1 cellular context compared by ENCODE assay signal in the genomic region with DNA sequence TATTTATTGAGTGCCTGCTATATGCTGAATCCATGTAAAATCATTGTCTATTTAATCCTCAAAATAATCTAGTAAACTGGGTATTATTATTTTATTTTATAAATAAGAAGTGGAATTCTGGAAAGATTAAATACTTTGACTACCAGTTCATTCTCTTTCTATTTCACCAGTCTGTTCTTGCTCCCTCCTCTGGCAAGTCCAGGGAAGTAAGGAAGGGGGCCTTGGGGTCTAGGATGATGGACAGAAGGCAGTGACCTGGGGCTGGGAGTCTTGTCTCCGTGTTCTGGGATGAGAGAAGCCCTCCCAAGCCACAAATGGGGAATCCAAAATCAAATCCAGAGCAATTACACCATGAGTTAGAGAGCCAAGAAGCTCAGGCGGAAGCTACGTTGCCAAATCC.
TF ChIP-seq lines count a peak whose summit lies in the region.

No MANE protein-coding gene starts in this region.

TF ChIP-seq in WTC11, 78 proteins besides CTCF, POLR2A, EP300 and RAD21:
- TF ChIP-seq, protein P1, sequence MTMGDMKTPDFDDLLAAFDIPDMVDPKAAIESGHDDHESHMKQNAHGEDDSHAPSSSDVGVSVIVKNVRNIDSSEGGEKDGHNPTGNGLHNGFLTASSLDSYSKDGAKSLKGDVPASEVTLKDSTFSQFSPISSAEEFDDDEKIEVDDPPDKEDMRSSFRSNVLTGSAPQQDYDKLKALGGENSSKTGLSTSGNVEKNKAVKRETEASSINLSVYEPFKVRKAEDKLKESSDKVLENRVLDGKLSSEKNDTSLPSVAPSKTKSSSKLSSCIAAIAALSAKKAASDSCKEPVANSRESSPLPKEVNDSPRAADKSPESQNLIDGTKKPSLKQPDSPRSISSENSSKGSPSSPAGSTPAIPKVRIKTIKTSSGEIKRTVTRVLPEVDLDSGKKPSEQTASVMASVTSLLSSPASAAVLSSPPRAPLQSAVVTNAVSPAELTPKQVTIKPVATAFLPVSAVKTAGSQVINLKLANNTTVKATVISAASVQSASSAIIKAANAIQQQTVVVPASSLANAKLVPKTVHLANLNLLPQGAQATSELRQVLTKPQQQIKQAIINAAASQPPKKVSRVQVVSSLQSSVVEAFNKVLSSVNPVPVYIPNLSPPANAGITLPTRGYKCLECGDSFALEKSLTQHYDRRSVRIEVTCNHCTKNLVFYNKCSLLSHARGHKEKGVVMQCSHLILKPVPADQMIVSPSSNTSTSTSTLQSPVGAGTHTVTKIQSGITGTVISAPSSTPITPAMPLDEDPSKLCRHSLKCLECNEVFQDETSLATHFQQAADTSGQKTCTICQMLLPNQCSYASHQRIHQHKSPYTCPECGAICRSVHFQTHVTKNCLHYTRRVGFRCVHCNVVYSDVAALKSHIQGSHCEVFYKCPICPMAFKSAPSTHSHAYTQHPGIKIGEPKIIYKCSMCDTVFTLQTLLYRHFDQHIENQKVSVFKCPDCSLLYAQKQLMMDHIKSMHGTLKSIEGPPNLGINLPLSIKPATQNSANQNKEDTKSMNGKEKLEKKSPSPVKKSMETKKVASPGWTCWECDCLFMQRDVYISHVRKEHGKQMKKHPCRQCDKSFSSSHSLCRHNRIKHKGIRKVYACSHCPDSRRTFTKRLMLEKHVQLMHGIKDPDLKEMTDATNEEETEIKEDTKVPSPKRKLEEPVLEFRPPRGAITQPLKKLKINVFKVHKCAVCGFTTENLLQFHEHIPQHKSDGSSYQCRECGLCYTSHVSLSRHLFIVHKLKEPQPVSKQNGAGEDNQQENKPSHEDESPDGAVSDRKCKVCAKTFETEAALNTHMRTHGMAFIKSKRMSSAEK (CRISPR knock-in tag; IDR thresholded peaks at IDR 0.05; ENCODE audit: borderline replicate concordance): no peak
- TF ChIP-seq, protein P2, sequence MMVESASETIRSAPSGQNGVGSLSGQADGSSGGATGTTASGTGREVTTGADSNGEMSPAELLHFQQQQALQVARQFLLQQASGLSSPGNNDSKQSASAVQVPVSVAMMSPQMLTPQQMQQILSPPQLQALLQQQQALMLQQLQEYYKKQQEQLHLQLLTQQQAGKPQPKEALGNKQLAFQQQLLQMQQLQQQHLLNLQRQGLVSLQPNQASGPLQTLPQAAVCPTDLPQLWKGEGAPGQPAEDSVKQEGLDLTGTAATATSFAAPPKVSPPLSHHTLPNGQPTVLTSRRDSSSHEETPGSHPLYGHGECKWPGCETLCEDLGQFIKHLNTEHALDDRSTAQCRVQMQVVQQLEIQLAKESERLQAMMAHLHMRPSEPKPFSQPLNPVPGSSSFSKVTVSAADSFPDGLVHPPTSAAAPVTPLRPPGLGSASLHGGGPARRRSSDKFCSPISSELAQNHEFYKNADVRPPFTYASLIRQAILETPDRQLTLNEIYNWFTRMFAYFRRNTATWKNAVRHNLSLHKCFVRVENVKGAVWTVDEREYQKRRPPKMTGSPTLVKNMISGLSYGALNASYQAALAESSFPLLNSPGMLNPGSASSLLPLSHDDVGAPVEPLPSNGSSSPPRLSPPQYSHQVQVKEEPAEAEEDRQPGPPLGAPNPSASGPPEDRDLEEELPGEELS (CRISPR knock-in tag; IDR thresholded peaks at IDR 0.05): no peak
- TF ChIP-seq, protein P3, sequence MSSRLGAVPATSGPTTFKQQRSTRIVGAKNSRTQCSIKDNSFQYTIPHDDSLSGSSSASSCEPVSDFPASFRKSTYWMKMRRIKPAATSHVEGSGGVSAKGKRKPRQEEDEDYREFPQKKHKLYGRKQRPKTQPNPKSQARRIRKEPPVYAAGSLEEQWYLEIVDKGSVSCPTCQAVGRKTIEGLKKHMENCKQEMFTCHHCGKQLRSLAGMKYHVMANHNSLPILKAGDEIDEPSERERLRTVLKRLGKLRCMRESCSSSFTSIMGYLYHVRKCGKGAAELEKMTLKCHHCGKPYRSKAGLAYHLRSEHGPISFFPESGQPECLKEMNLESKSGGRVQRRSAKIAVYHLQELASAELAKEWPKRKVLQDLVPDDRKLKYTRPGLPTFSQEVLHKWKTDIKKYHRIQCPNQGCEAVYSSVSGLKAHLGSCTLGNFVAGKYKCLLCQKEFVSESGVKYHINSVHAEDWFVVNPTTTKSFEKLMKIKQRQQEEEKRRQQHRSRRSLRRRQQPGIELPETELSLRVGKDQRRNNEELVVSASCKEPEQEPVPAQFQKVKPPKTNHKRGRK (CRISPR knock-in tag; IDR thresholded peaks at IDR 0.05; ENCODE audit: borderline replicate concordance): no peak
- TF ChIP-seq ZNF423 (CRISPR knock-in tag; IDR thresholded peaks at IDR 0.05): no peak
- TF ChIP-seq GTF2I (CRISPR knock-in tag; conservative IDR thresholded peaks at IDR 0.05): no peak
